Comparison of ENCODE assay signal across 12 cellular contexts in genomic region chr15:52378746-52379394, GRCh38.
A peak's percentile ranks its signal among the peaks of the same experiment; 100 is the strongest.
DNase-seq lines count a peak whose midpoint lies in the region; ATAC-seq and TF ChIP-seq lines count a peak whose summit lies in the region.
"Had no signal": no experiment of that assay in that cellular context is flagged by ENCODE, and none has a peak within 500 bp of the region (broad histone marks: within the 10 kb centered on the region; RNA-seq: fewer than 3 reads in every experiment).

No MANE protein-coding gene starts in this region.

- in situ Hi-C loops in GM18951 (cut with MboI; ENCODE audit: low sequenced_read_pairs, unreplicated experiment) = no loop called here
- in situ Hi-C loops in G401 (cut with HindIII; ENCODE audit: low sequenced_read_pairs) = no loop called here

- TF ChIP-seq CTCF in GM12865 (IDR thresholded peaks at IDR 0.05; ENCODE audit: insufficient read depth, low read depth, low read length, missing control alignments) = no peak

- peak overlapping the region; percentile 51 for H3K4me3 ChIP-seq in GM12865 (ENCODE audit: low read depth, low read length)

- peak; percentile 12 for TF ChIP-seq POLR2A in GM18951 (IDR thresholded peaks at IDR 0.05; ENCODE audit: extremely low read depth, insufficient read depth, insufficient read length)

- peak; percentile 84 for DNase-seq in GM12865 (ENCODE audit: low read depth)
- no peak for DNase-seq in ureter (ENCODE audit: low spot score)
- DNase-seq in NCI-H446 treated with DMSO at 0.1 percent for 48 hours (lab: John Stamatoyannopoulos, UW) = no peak
- DNase-seq in G401 (ENCODE audit: low spot score) = no peak
- no peak for DNase-seq in DMS 273 (lab: John Stamatoyannopoulos, UW; ENCODE audit: unreplicated experiment)
- DNase-seq: foreskin keratinocyte, KG1, NCI-H510A, right cardiac atrium had no signal

- peak; percentile 40 for ATAC-seq in HG02678 (IDR thresholded peaks at IDR 0.05; ENCODE audit: unreplicated experiment)
- ATAC-seq in HG03565 (IDR thresholded peaks at IDR 0.05; ENCODE audit: unreplicated experiment) = peak; percentile 33
- ATAC-seq: foreskin keratinocyte had no signal
